8 cellular contexts compared by ENCODE assay signal in genomic region chr15:93028632-93029612, GRCh38.
DNase-seq lines count a peak whose midpoint lies in the region; ATAC-seq and TF ChIP-seq lines count a peak whose summit lies in the region.

No MANE protein-coding gene starts in this region.

- peak overlapping the region; percentile 29 to 93 (median 69) for H3K27ac Mint-ChIP-seq in CD4-positive, alpha-beta memory T cell
- H3K27ac Mint-ChIP-seq in stimulated activated memory B cell treated with anti-CD40 and anti-IgM and Interleukin-4, amounts not matched to agents 10 μg/mL and 1 μg/mL and 100 μg/mL, for 72 hours, result peak overlapping the region; percentile 32
- peak overlapping the region in 1 of 2 donors; percentile 68 for H3K27ac Mint-ChIP-seq in stimulated activated naive CD8-positive, alpha-beta T cell treated with anti-CD3 and anti-CD28 coated beads, Interleukin-15, amount 100 ng/mL, for 72 hours

- intact Hi-C loops in CD4-positive, alpha-beta memory T cell (cut with micrococcal nuclease), result no loop called here
- intact Hi-C loops in left colon (cut with DNase I, micrococcal nuclease), result loop anchor here in 1 of 2 donors (10.0 kb wide), 1 partner anchor 234 kb away; no protein-coding TSS in a partner anchor

- no peak overlapping the region for H3K4me3 ChIP-seq in CD4-positive, alpha-beta memory T cell (ENCODE audit: low read length in 2 of 2)
- H3K4me3 ChIP-seq in NB4 (ENCODE audit: low read depth, low read length), result no peak overlapping the region
- no peak overlapping the region for H3K4me3 ChIP-seq in cardiac fibroblast (replicated peaks in 1 of 2; ENCODE audit: low read depth in 2 of 2, low read length in 2 of 2)

- H3K4me3 Mint-ChIP-seq in CD4-positive, alpha-beta memory T cell, result no peak overlapping the region
- H3K4me3 Mint-ChIP-seq in stimulated activated memory B cell treated with anti-CD40 and anti-IgM and Interleukin-4, amounts not matched to agents 10 μg/mL and 1 μg/mL and 100 μg/mL, for 72 hours, result no peak overlapping the region
- H3K4me3 Mint-ChIP-seq in stimulated activated naive CD8-positive, alpha-beta T cell treated with anti-CD3 and anti-CD28 coated beads, Interleukin-15, amount 100 ng/mL, for 72 hours, result no peak overlapping the region

- POLR2A ChIA-PET in CD4-positive, alpha-beta memory T cell (lab: Charles Lee; ENCODE audit: partially characterized antibody), result interaction anchor here (1.3 to 1.5 kb wide), 2 partner anchors 8 to 1091 kb away, joined by 3 to 4 read pairs; no protein-coding TSS in a partner anchor

- no peak overlapping the region for H3K27ac ChIP-seq in CD4-positive, alpha-beta memory T cell (ENCODE audit: low read depth, low read length)

- H3K9me3 ChIP-seq in CD4-positive, alpha-beta memory T cell (ENCODE audit: control insufficient read depth in 1 of 2, low read length in 2 of 2), result no peaks in the 10 kb centered on the region

- H3K36me3 ChIP-seq in CD4-positive, alpha-beta memory T cell (ENCODE audit: insufficient read depth, low read length), result peaks cover 33% of the 10 kb centered on the region

- peaks cover 28 to 46% (median 34%) of the 10 kb centered on the region in 4 donors for H3K4me1 Mint-ChIP-seq in CD4-positive, alpha-beta memory T cell
- H3K4me1 Mint-ChIP-seq in stimulated activated memory B cell treated with anti-CD40 and anti-IgM and Interleukin-4, amounts not matched to agents 10 μg/mL and 1 μg/mL and 100 μg/mL, for 72 hours, result peaks cover 40% of the 10 kb centered on the region
- H3K4me1 Mint-ChIP-seq in stimulated activated naive CD8-positive, alpha-beta T cell treated with anti-CD3 and anti-CD28 coated beads, Interleukin-15, amount 100 ng/mL, for 72 hours, result peaks cover 69% of the 10 kb centered on the region

- no peaks in the 10 kb centered on the region for H3K27me3 ChIP-seq in CD4-positive, alpha-beta memory T cell (ENCODE audit: insufficient read depth, low read length)

- no peak for TF ChIP-seq CTCF in NB4 (IDR thresholded peaks at IDR 0.05; ENCODE audit: low read depth, low read length)
- no peak for TF ChIP-seq CTCF in cardiac fibroblast (IDR thresholded peaks at IDR 0.05; ENCODE audit: low read depth, low read length)

- ATAC-seq in left colon (peak; percentile 25), GM18909 (IDR thresholded peaks at IDR 0.05; ENCODE audit: poor library complexity, unreplicated experiment) (no peak)
- ATAC-seq in stimulated activated memory B cell treated with anti-CD40 and anti-IgM and Interleukin-4, amounts not matched to agents 10 μg/mL and 1 μg/mL and 100 μg/mL, for 72 hours, result no peak
- ATAC-seq in stimulated activated naive CD8-positive, alpha-beta T cell treated with anti-CD3 and anti-CD28 coated beads, Interleukin-15, amount 100 ng/mL, for 72 hours, result no peak

- DNase-seq in CD4-positive, alpha-beta memory T cell, result no peak
- DNase-seq in NB4 (ENCODE audit: low read depth), result peak; percentile 75
- DNase-seq in cardiac fibroblast (ENCODE audit: low read depth in 2 of 2), result peak; percentile 98
- peak; percentile 39 to 72 for DNase-seq in left colon
- no peak for DNase-seq in COLO668 (lab: John Stamatoyannopoulos, UW; ENCODE audit: unreplicated experiment)
- DNase-seq in stimulated activated naive CD8-positive, alpha-beta T cell treated with anti-CD3 and anti-CD28 coated beads, Interleukin-15, amount 100 ng/mL, for 72 hours, result no peak

- CTCF ChIA-PET in CD4-positive, alpha-beta memory T cell (lab: Charles Lee; ENCODE audit: partially characterized antibody), result interaction anchor here (0.9 to 4.1 kb wide), 14 partner anchors 8 to 1295 kb away, joined by 3 to 27 read pairs (median 5); no protein-coding TSS in a partner anchor

- TF ChIP-seq POLR2A in NB4 (IDR thresholded peaks at IDR 0.05; ENCODE audit: extremely low read depth, insufficient read length), result no peak

- no peaks in the 10 kb centered on the region for H3K27me3 Mint-ChIP-seq in CD4-positive, alpha-beta memory T cell
- no peaks in the 10 kb centered on the region for H3K27me3 Mint-ChIP-seq in stimulated activated memory B cell treated with anti-CD40 and anti-IgM and Interleukin-4, amounts not matched to agents 10 μg/mL and 1 μg/mL and 100 μg/mL, for 72 hours
- H3K27me3 Mint-ChIP-seq in stimulated activated naive CD8-positive, alpha-beta T cell treated with anti-CD3 and anti-CD28 coated beads, Interleukin-15, amount 100 ng/mL, for 72 hours, result no peaks in the 10 kb centered on the region

- H3K36me3 Mint-ChIP-seq in CD4-positive, alpha-beta memory T cell, result peaks cover 20 to 40% of the 10 kb centered on the region in 2 donors
- peaks cover 24% of the 10 kb centered on the region for H3K36me3 Mint-ChIP-seq in stimulated activated memory B cell treated with anti-CD40 and anti-IgM and Interleukin-4, amounts not matched to agents 10 μg/mL and 1 μg/mL and 100 μg/mL, for 72 hours

- H3K4me1 ChIP-seq in CD4-positive, alpha-beta memory T cell (ENCODE audit: insufficient read depth, low read length), result peaks cover 36% of the 10 kb centered on the region

- H3K9me3 Mint-ChIP-seq in CD4-positive, alpha-beta memory T cell, result peaks cover 0 to 3% (median 0%) of the 10 kb centered on the region in 8 donors
- no peaks in the 10 kb centered on the region for H3K9me3 Mint-ChIP-seq in stimulated activated memory B cell treated with anti-CD40 and anti-IgM and Interleukin-4, amounts not matched to agents 10 μg/mL and 1 μg/mL and 100 μg/mL, for 72 hours
- H3K9me3 Mint-ChIP-seq in stimulated activated naive CD8-positive, alpha-beta T cell treated with anti-CD3 and anti-CD28 coated beads, Interleukin-15, amount 100 ng/mL, for 72 hours, result no peaks in the 10 kb centered on the region

Comparison
In these comparisons a context has a peak if more than half of its experiments do, and no peak if none do; other contexts are left out.
1. DNase-seq: peak in NB4 (single experiment), cardiac fibroblast (2 of 2) and left colon (2 of 2); none in CD4-positive, alpha-beta memory T cell (0 of 5), COLO668 (single experiment) and stimulated activated naive CD8-positive, alpha-beta T cell treated with anti-CD3 and anti-CD28 coated beads, Interleukin-15, amount 100 ng/mL, for 72 hours (0 of 2).